In genomic region chr2:164937864-164938401, GRCh38 we compare ENCODE assay signal across 1 cellular context.
TF ChIP-seq lines count a peak whose summit lies in the region.

No MANE protein-coding gene starts in this region.

TF ChIP-seq in HepG2, 621 proteins besides CTCF, POLR2A, EP300 and RAD21 (continued from another document and continues in another):
- TF ChIP-seq FUBP1 (CRISPR knock-in tag; IDR thresholded peaks at IDR 0.05; ENCODE audit: borderline replicate concordance) (no peak), IRF9 (CRISPR knock-in tag; IDR thresholded peaks at IDR 0.05; ENCODE audit: borderline replicate concordance) (no peak), ZNF597 (CRISPR knock-in tag; IDR thresholded peaks at IDR 0.05) (no peak), ZFP41 (CRISPR knock-in tag; IDR thresholded peaks at IDR 0.05; ENCODE audit: borderline replicate concordance) (no peak), MXD1 (CRISPR knock-in tag; IDR thresholded peaks at IDR 0.05) (no peak), BORCS8-MEF2B (CRISPR knock-in tag; IDR thresholded peaks at IDR 0.05) (no peak), ZNF75D (CRISPR knock-in tag; IDR thresholded peaks at IDR 0.05; ENCODE audit: borderline replicate concordance) (no peak), ZNF841 (CRISPR knock-in tag; IDR thresholded peaks at IDR 0.05; ENCODE audit: borderline replicate concordance) (no peak), SP4 (CRISPR knock-in tag; IDR thresholded peaks at IDR 0.05) (no peak), SMAD9 (CRISPR knock-in tag; IDR thresholded peaks at IDR 0.05) (no peak), ESRRA (CRISPR knock-in tag; IDR thresholded peaks at IDR 0.05; ENCODE audit: low read depth) (0 out of 2 replicates have a peak, but pooled peaks have one; percentile 11), FOSL2 (CRISPR knock-in tag; IDR thresholded peaks at IDR 0.05) (0 out of 2 replicates have a peak, but pooled peaks have one; percentile 6), ZNF879 (CRISPR knock-in tag; IDR thresholded peaks at IDR 0.05) (no peak), TOE1 (CRISPR knock-in tag; IDR thresholded peaks at IDR 0.05) (no peak), PAX8 (CRISPR knock-in tag; IDR thresholded peaks at IDR 0.05; ENCODE audit: borderline replicate concordance) (no peak), RCOR2 (CRISPR knock-in tag; IDR thresholded peaks at IDR 0.05) (peak; percentile 57; the same call in 1 of the 2 replicates), ARHGAP35 (CRISPR knock-in tag; IDR thresholded peaks at IDR 0.05; ENCODE audit: borderline replicate concordance) (no peak), ATF7 (IDR thresholded peaks at IDR 0.05) (no peak), ATF7 (CRISPR knock-in tag; IDR thresholded peaks at IDR 0.05) (no peak), NCOA2 (CRISPR knock-in tag; IDR thresholded peaks at IDR 0.05) (peak; percentile 59), KMT2A (CRISPR knock-in tag; IDR thresholded peaks at IDR 0.05) (peak; percentile 61; the same call in 1 of the 2 replicates), CEBPB (IDR thresholded peaks at IDR 0.05; ENCODE audit: borderline replicate concordance, low read depth, low read length) (no peak), SRY (CRISPR knock-in tag; IDR thresholded peaks at IDR 0.05) (no peak), SNAPC5 (CRISPR knock-in tag; IDR thresholded peaks at IDR 0.05; ENCODE audit: borderline replicate concordance) (no peak), GTF3A (CRISPR knock-in tag; conservative IDR thresholded peaks at IDR 0.05) (no peak), ZNF251 (CRISPR knock-in tag; IDR thresholded peaks at IDR 0.05) (no peak), ZFP91 (CRISPR knock-in tag; IDR thresholded peaks at IDR 0.05; ENCODE audit: borderline replicate concordance) (no peak), ZBTB10 (CRISPR knock-in tag; IDR thresholded peaks at IDR 0.05; ENCODE audit: borderline replicate concordance) (no peak), SKIL (CRISPR knock-in tag; IDR thresholded peaks at IDR 0.05; ENCODE audit: borderline replicate concordance) (no peak), MTF2 (CRISPR knock-in tag; IDR thresholded peaks at IDR 0.05; ENCODE audit: borderline replicate concordance) (no peak), BRD4 (CRISPR knock-in tag; IDR thresholded peaks at IDR 0.05) (no peak), RFXAP (CRISPR knock-in tag; IDR thresholded peaks at IDR 0.05; ENCODE audit: borderline replicate concordance) (no peak), ZNF512 (CRISPR knock-in tag; IDR thresholded peaks at IDR 0.05) (no peak), SRSF1 (optimal IDR thresholded peaks at IDR 0.05; ENCODE audit: low read depth, low read length) (no peak), RARG (CRISPR knock-in tag; IDR thresholded peaks at IDR 0.05; ENCODE audit: low read depth) (no peak), ZNF589 (CRISPR knock-in tag; conservative IDR thresholded peaks at IDR 0.05) (no peak), HDAC1 (CRISPR knock-in tag; IDR thresholded peaks at IDR 0.05) (peak; percentile 64), ZNF18 (CRISPR knock-in tag; IDR thresholded peaks at IDR 0.05; ENCODE audit: insufficient replicate concordance) (no peak), ZNF607 (CRISPR knock-in tag; IDR thresholded peaks at IDR 0.05; ENCODE audit: borderline replicate concordance) (no peak), YY1 (IDR thresholded peaks at IDR 0.05; ENCODE audit: insufficient read depth, insufficient replicate concordance, low read depth, low read length) (no peak), NR2F2 (IDR thresholded peaks at IDR 0.05; ENCODE audit: borderline replicate concordance, low read depth) (peak; percentile 36; the same call in 1 of the 2 replicates), IRF2 (CRISPR knock-in tag; IDR thresholded peaks at IDR 0.05) (0 out of 2 replicates have a peak, but pooled peaks have one; percentile 55), CENPX (CRISPR knock-in tag; IDR thresholded peaks at IDR 0.05) (no peak), SMAD1 (CRISPR knock-in tag; IDR thresholded peaks at IDR 0.05; ENCODE audit: borderline replicate concordance, low read depth) (no peak), NR1H2 (CRISPR knock-in tag; IDR thresholded peaks at IDR 0.05; ENCODE audit: borderline replicate concordance, low read depth) (no peak), ZNF678 (CRISPR knock-in tag; IDR thresholded peaks at IDR 0.05) (no peak), MXI1 (IDR thresholded peaks at IDR 0.05; ENCODE audit: borderline replicate concordance, low read depth, low read length) (no peak), SIN3B (IDR thresholded peaks at IDR 0.05; ENCODE audit: low read length) (no peak), LRRFIP1 (CRISPR knock-in tag; conservative IDR thresholded peaks at IDR 0.05) (no peak), SRSF4 (IDR thresholded peaks at IDR 0.05; ENCODE audit: low read depth, low read length, poor library complexity, severe bottlenecking) (no peak), ZNF549 (CRISPR knock-in tag; IDR thresholded peaks at IDR 0.05) (no peak), SOX6 (IDR thresholded peaks at IDR 0.05) (no peak), SOX6 (CRISPR knock-in tag; IDR thresholded peaks at IDR 0.05) (peak; percentile 87), NR3C1 (CRISPR knock-in tag; IDR thresholded peaks at IDR 0.05) (no peak), ZBTB3 (CRISPR knock-in tag; IDR thresholded peaks at IDR 0.05; ENCODE audit: borderline replicate concordance, low read depth) (no peak)
